In genomic region chr1:148302586-148303364, GRCh38 we compare ENCODE assay signal across 8 cellular contexts.
DNase-seq lines count a peak whose midpoint lies in the region; ATAC-seq and TF ChIP-seq lines count a peak whose summit lies in the region.
"Not testable (repeated sequence)": the region's sequence is repeated elsewhere in the genome, so short reads cannot be mapped to it uniquely, and the experiment has no call there.

No MANE protein-coding gene starts in this region.

- CTCF ChIA-PET in CD4-positive, alpha-beta memory T cell (lab: Charles Lee; ENCODE audit: partially characterized antibody): interaction anchor here (1.1 to 1.6 kb wide), 2 partner anchors 12 to 23 kb away, joined by 3 to 8 read pairs; no protein-coding TSS in a partner anchor

- peaks cover 17% of the 10 kb centered on the region for H3K27me3 ChIP-seq in CD4-positive, alpha-beta memory T cell (ENCODE audit: insufficient read depth, low read length)
- H3K27me3 ChIP-seq in HUES6 (ENCODE audit: control insufficient read depth, insufficient read depth, low read length): peaks cover 19% of the 10 kb centered on the region; the same call in 1 of the 2 replicates
- H3K27me3 ChIP-seq in body of pancreas: not testable (repeated sequence)

- WGBS in body of pancreas, 2 donors: 0% methylated on average over 1 of the region's 52 CpGs; no CpG with 5 or more reads in 1 of the 2 donors

- not testable (repeated sequence) for TF ChIP-seq POLR2A in body of pancreas (IDR thresholded peaks at IDR 0.05)

- not testable (repeated sequence) for H3K36me3 Mint-ChIP-seq in CD4-positive, alpha-beta memory T cell

- H3K27ac Mint-ChIP-seq in CD4-positive, alpha-beta memory T cell: peak overlapping the region in 1 of 7 donors; percentile 44

- H3K27me3 Mint-ChIP-seq in CD4-positive, alpha-beta memory T cell: peaks cover 14 to 17% of the 10 kb centered on the region in 2 donors

- peak overlapping the region; percentile 75 to 90 (median 84) for H3K4me3 Mint-ChIP-seq in CD4-positive, alpha-beta memory T cell

- TF ChIP-seq CTCF in body of pancreas (IDR thresholded peaks at IDR 0.05); omental fat pad (IDR thresholded peaks at IDR 0.05): not testable (repeated sequence)

- not testable (repeated sequence) for H3K36me3 ChIP-seq in CD4-positive, alpha-beta memory T cell (ENCODE audit: insufficient read depth, low read length); HUES6 (ENCODE audit: control insufficient read depth, insufficient read depth, low read length); body of pancreas (replicated peaks in 1 of 2; ENCODE audit: insufficient read depth in 1 of 2, low read depth in 2 of 2)

- peak; percentile 43 to 57 (median 45) for DNase-seq in CD4-positive, alpha-beta memory T cell
- peak; percentile 32 to 35 for DNase-seq in activated CD4-positive, alpha-beta T cell treated with anti-CD3 and anti-CD28 coated beads, Interleukin-2, amount 50 U/mL, for 4 hours
- DNase-seq in body of pancreas: peak; percentile 29 to 71 (median 60)
- not testable (repeated sequence) for DNase-seq in left cardiac atrium
- peak; percentile 56 for DNase-seq in omental fat pad (ENCODE audit: low spot score)
- peak; percentile 68 for DNase-seq in stimulated activated CD8-positive, alpha-beta memory T cell treated with anti-CD3 and anti-CD28 coated beads, Interleukin-7, amount 100 ng/mL, for 24 hours (ENCODE audit: low read depth)

- peak overlapping the region; percentile 29 to 52 for H3K4me3 ChIP-seq in CD4-positive, alpha-beta memory T cell (ENCODE audit: low read length in 2 of 2)
- peak overlapping the region; percentile 50 for H3K4me3 ChIP-seq in HUES6 (ENCODE audit: low read depth, low read length)
- not testable (repeated sequence) for H3K4me3 ChIP-seq in body of pancreas

- not testable (repeated sequence) for H3K9me3 ChIP-seq in CD4-positive, alpha-beta memory T cell (ENCODE audit: control insufficient read depth in 1 of 2, low read length in 2 of 2); HUES6 (ENCODE audit: control insufficient read depth, insufficient read depth, low read depth, low read length); body of pancreas

- H3K27ac ChIP-seq in CD4-positive, alpha-beta memory T cell (ENCODE audit: low read depth, low read length); HUES6 (ENCODE audit: low read depth, low read length); body of pancreas: not testable (repeated sequence)

- POLR2A ChIA-PET in CD4-positive, alpha-beta memory T cell (lab: Charles Lee; ENCODE audit: partially characterized antibody): interaction anchor here (1.6 to 1.7 kb wide), 2 partner anchors 16 to 32 kb away, joined by 8 to 9 read pairs; no protein-coding TSS in a partner anchor

- H3K4me1 Mint-ChIP-seq in CD4-positive, alpha-beta memory T cell: peaks cover 8 to 13% (median 10%) of the 10 kb centered on the region in 4 donors

- not testable (repeated sequence) for H3K9me3 Mint-ChIP-seq in CD4-positive, alpha-beta memory T cell

- H3K9ac ChIP-seq in HUES6 (ENCODE audit: low read length): peak overlapping the region; percentile 50

- intact Hi-C loops in CD4-positive, alpha-beta memory T cell (cut with micrococcal nuclease); body of pancreas (cut with DNase I); left cardiac atrium (cut with DNase I): not testable (repeated sequence)

- ATAC-seq in GM21786 (IDR thresholded peaks at IDR 0.05; ENCODE audit: unreplicated experiment): peak; percentile 74
- ATAC-seq in body of pancreas: peak; percentile 75
- peak; percentile 89 to 94 for ATAC-seq in left cardiac atrium
- peak; percentile 86 for ATAC-seq in omental fat pad (ENCODE audit: low FRiP score)

- H3K4me1 ChIP-seq in CD4-positive, alpha-beta memory T cell (ENCODE audit: insufficient read depth, low read length): peaks cover 11% of the 10 kb centered on the region
- not testable (repeated sequence) for H3K4me1 ChIP-seq in HUES6 (ENCODE audit: control insufficient read depth, insufficient read depth, low read length); body of pancreas
